Comparison of ENCODE assay signal across 1 cellular context in genomic region chr3:129116482-129116946, GRCh38.
TF ChIP-seq lines count a peak whose summit lies in the region.

No MANE protein-coding gene starts in this region.

TF ChIP-seq in HepG2, 621 proteins besides CTCF, POLR2A, EP300 and RAD21 (continued from another document and continues in another):
- peak; percentile 84 for TF ChIP-seq PAXIP1 (CRISPR knock-in tag; conservative IDR thresholded peaks at IDR 0.05)
- peak; percentile 54; the same call in 1 of the 2 replicates for TF ChIP-seq ZKSCAN8 (CRISPR knock-in tag; IDR thresholded peaks at IDR 0.05; ENCODE audit: borderline replicate concordance)
- TF ChIP-seq PTBP1 (IDR thresholded peaks at IDR 0.05; ENCODE audit: low read depth, low read length, poor library complexity, severe bottlenecking): no peak
- 0 out of 2 replicates have a peak, but pooled peaks have one; percentile 23 for TF ChIP-seq ZNF552 (CRISPR knock-in tag; IDR thresholded peaks at IDR 0.05; ENCODE audit: borderline replicate concordance)
- peak; percentile 32; the same call in 1 of the 2 replicates for TF ChIP-seq ZNF263 (CRISPR knock-in tag; IDR thresholded peaks at IDR 0.05)
- peak; percentile 72 for TF ChIP-seq PHF21A (CRISPR knock-in tag; IDR thresholded peaks at IDR 0.05)
- TF ChIP-seq ZNF296 (CRISPR knock-in tag; conservative IDR thresholded peaks at IDR 0.05): no peak
- TF ChIP-seq ZNF264 (CRISPR knock-in tag; IDR thresholded peaks at IDR 0.05): no peak
- TF ChIP-seq ZNF605 (CRISPR knock-in tag; IDR thresholded peaks at IDR 0.05): 0 out of 2 replicates have a peak, but pooled peaks have one; percentile 46
- peak; percentile 68 for TF ChIP-seq ARID5B (CRISPR knock-in tag; IDR thresholded peaks at IDR 0.05)
- TF ChIP-seq NR2F6 (IDR thresholded peaks at IDR 0.05): peak; percentile 68
- peak; percentile 72 for TF ChIP-seq NR2F6 (CRISPR knock-in tag; IDR thresholded peaks at IDR 0.05)
- TF ChIP-seq NR2F1 (CRISPR knock-in tag; IDR thresholded peaks at IDR 0.05): peak in 1 of 2 experiments; percentile 46; a peak in 1 of 4 replicates
- peak; percentile 83; the same call in 1 of the 2 replicates for TF ChIP-seq ZNF281 (CRISPR knock-in tag; IDR thresholded peaks at IDR 0.05; ENCODE audit: borderline replicate concordance)
- peak; percentile 35 for TF ChIP-seq XRCC5 (optimal IDR thresholded peaks at IDR 0.05; ENCODE audit: low read length)
- peak; percentile 82 for TF ChIP-seq HMG20B (CRISPR knock-in tag; conservative IDR thresholded peaks at IDR 0.05)
- TF ChIP-seq RXRB (CRISPR knock-in tag; IDR thresholded peaks at IDR 0.05; ENCODE audit: borderline replicate concordance): peak; percentile 66
- peak; percentile 59; the same call in 1 of the 2 replicates for TF ChIP-seq SAP130 (CRISPR knock-in tag; IDR thresholded peaks at IDR 0.05; ENCODE audit: low read depth)
- TF ChIP-seq PATZ1 (CRISPR knock-in tag; IDR thresholded peaks at IDR 0.05): peak; percentile 31; the same call in 1 of the 2 replicates
- TF ChIP-seq HNF4G (IDR thresholded peaks at IDR 0.05; ENCODE audit: borderline replicate concordance, low read depth, low read length): peak; percentile 73
- peak; percentile 80; the same call in 1 of the 2 replicates for TF ChIP-seq HNF4G (CRISPR knock-in tag; IDR thresholded peaks at IDR 0.05; ENCODE audit: borderline replicate concordance, low read depth)
- TF ChIP-seq THRA (CRISPR knock-in tag; IDR thresholded peaks at IDR 0.05; ENCODE audit: borderline replicate concordance): peak; percentile 51; the same call in 1 of the 2 replicates
- peak; percentile 42 for TF ChIP-seq TCF7 (IDR thresholded peaks at IDR 0.05; ENCODE audit: low read depth)
- no peak for TF ChIP-seq NFATC3 (CRISPR knock-in tag; IDR thresholded peaks at IDR 0.05)
- TF ChIP-seq NR2F2 (IDR thresholded peaks at IDR 0.05; ENCODE audit: borderline replicate concordance, low read depth): peak; percentile 63
- peak; percentile 35; the same call in 1 of the 2 replicates for TF ChIP-seq ZFX (CRISPR knock-in tag; IDR thresholded peaks at IDR 0.05; ENCODE audit: low read depth)
- TF ChIP-seq ZBTB40 (IDR thresholded peaks at IDR 0.05): no peak
- TF ChIP-seq ZBTB40 (CRISPR knock-in tag; IDR thresholded peaks at IDR 0.05): peak; percentile 69; the same call in 1 of the 2 replicates
- TF ChIP-seq NCOR1 (IDR thresholded peaks at IDR 0.05; ENCODE audit: borderline replicate concordance, low read length): peak; percentile 57; the same call in 1 of the 2 replicates
